8 cellular contexts compared by ENCODE assay signal in genomic region chr17:3893720-3894116, GRCh38. TPM values are rescaled to one million over a fixed set of nuclear protein-coding genes. Genes with fewer than 3 reads are reported as not detected.
A peak's percentile ranks its signal among the peaks of the same experiment; 100 is the strongest.
DNase-seq lines count a peak whose midpoint lies in the region; ATAC-seq and TF ChIP-seq lines count a peak whose summit lies in the region.

No MANE protein-coding gene starts in this region.

- peak overlapping the region; percentile 48; the same call in 1 of the 2 replicates for H3K23ac ChIP-seq in IMR-90 (ENCODE audit: low read depth, low read length)

- H3K9me1 ChIP-seq in IMR-90 (ENCODE audit: insufficient read depth, low read length), result peaks cover 31% of the 10 kb centered on the region

- peak overlapping the region; percentile 30; the same call in 1 of the 2 replicates for H2BK120ac ChIP-seq in IMR-90 (ENCODE audit: low read depth, low read length)

- H3K36me3 ChIP-seq in IMR-90 (ENCODE audit: control insufficient read depth, insufficient read depth, low read length), result no peaks in the 10 kb centered on the region

- H3K14ac ChIP-seq in IMR-90 (replicated peaks; ENCODE audit: low read depth, low read length), result no peak overlapping the region

- peak overlapping the region; percentile 99 for H2AFZ ChIP-seq in IMR-90 (replicated peaks; ENCODE audit: low read length, poor library complexity)

- H3K36me3 Mint-ChIP-seq in chondrocyte (ENCODE audit: low read depth), result no peaks in the 10 kb centered on the region
- H3K36me3 Mint-ChIP-seq in natural killer cell treated with Interleukin-12 subunit alpha and Interleukin-12 subunit beta and Interleukin-15 and Interleukin-18, amount 100 ng/mL, for 72 hours, result no peaks in the 10 kb centered on the region

- H3K4me3 ChIP-seq in AG04449 (ENCODE audit: low read depth, low read length) (peak overlapping the region; percentile 64), IMR-90 (ENCODE audit: insufficient read depth, low read depth, low read length) (no peak overlapping the region), foreskin fibroblast (ENCODE audit: low read depth in 1 of 2, low read length in 2 of 2) (peak overlapping the region in 1 of 2 donors; percentile 55)

- no peak overlapping the region for H3K18ac ChIP-seq in IMR-90 (ENCODE audit: low read depth, low read length)

- H2AK5ac ChIP-seq in IMR-90 (ENCODE audit: low read depth, low read length), result peak overlapping the region; percentile 15

- ATAC-seq in IMR-90 (ENCODE audit: low read depth) (no peak), GM18505 (IDR thresholded peaks at IDR 0.05; ENCODE audit: unreplicated experiment) (no peak), HG02610 (IDR thresholded peaks at IDR 0.05; ENCODE audit: unreplicated experiment) (no peak)
- no peak for ATAC-seq in natural killer cell treated with Interleukin-12 subunit alpha and Interleukin-12 subunit beta and Interleukin-15 and Interleukin-18, amount 100 ng/mL, for 72 hours

- no peaks in the 10 kb centered on the region for H3K27me3 Mint-ChIP-seq in chondrocyte (ENCODE audit: low read depth)
- no peaks in the 10 kb centered on the region for H3K27me3 Mint-ChIP-seq in natural killer cell treated with Interleukin-12 subunit alpha and Interleukin-12 subunit beta and Interleukin-15 and Interleukin-18, amount 100 ng/mL, for 72 hours

- H3K79me1 ChIP-seq in IMR-90 (ENCODE audit: low read depth in 1 of 2, low read length in 2 of 2), result peaks cover 8 to 34% of the 10 kb centered on the region in 2 experiments; a peak in 3 of 4 replicates

- peak overlapping the region; percentile 87 for H2BK5ac ChIP-seq in IMR-90 (ENCODE audit: low read depth, low read length, poor library complexity, severe bottlenecking)

- H3K4me3 Mint-ChIP-seq in chondrocyte (ENCODE audit: unreplicated experiment), result peak overlapping the region; percentile 57
- H3K4me3 Mint-ChIP-seq in natural killer cell treated with Interleukin-12 subunit alpha and Interleukin-12 subunit beta and Interleukin-15 and Interleukin-18, amount 100 ng/mL, for 72 hours, result peak overlapping the region; percentile 71

- POLR2A ChIA-PET in AG04449 (lab: Yijun Ruan, JAX), result no interaction called here
- POLR2A ChIA-PET in IMR-90 (lab: Charles Lee; ENCODE audit: unreplicated experiment), result interaction anchor here (0.5 kb wide), 1 partner anchor 9 kb away, joined by 3 read pairs; no protein-coding TSS in a partner anchor

- WGBS in IMR-90 (ENCODE audit: extremely low coverage in 2 of 2, insufficient read length in 1 of 2), 2 experiments, result 61% methylated on average over 4 of the region's 7 CpGs; no CpG with 5 or more reads in 1 of the 2 experiments

- dilution Hi-C loops in IMR-90 (cut with HindIII; ENCODE audit: low sequenced_read_pairs, unreplicated experiment), result no loop called here

- H2AK9ac ChIP-seq in IMR-90 (replicated peaks; ENCODE audit: low read depth, low read length, poor library complexity), result peak overlapping the region; percentile 65

- H3K56ac ChIP-seq in IMR-90 (ENCODE audit: extremely low read depth, insufficient read depth, low read length), result no peak overlapping the region

- H3K4me1 ChIP-seq in IMR-90 (ENCODE audit: control insufficient read depth, insufficient read depth, low read length), result peaks cover 34% of the 10 kb centered on the region

- 0 out of 2 replicates have a peak overlapping the region, but pooled peaks have one; percentile 48 for H2BK20ac ChIP-seq in IMR-90 (ENCODE audit: low read depth, low read length)

- peak overlapping the region; percentile 80 for H3K4ac ChIP-seq in IMR-90 (ENCODE audit: low read depth, low read length)

- CTCF ChIA-PET in AG04449 (lab: Yijun Ruan, JAX), result interaction anchor here (0.9 to 2.7 kb wide), 9 partner anchors 9 to 159 kb away, joined by 3 to 28 read pairs (median 4); partner anchors contain the start of genes NCBP3 and P2RX1
- CTCF ChIA-PET in IMR-90 (lab: Yijun Ruan, JAX), result no interaction called here

- H4K20me1 ChIP-seq in IMR-90 (ENCODE audit: insufficient read depth, low read length), result peaks cover 6% of the 10 kb centered on the region; the same call in 1 of the 2 replicates

- no peaks in the 10 kb centered on the region for H3K9me3 Mint-ChIP-seq in chondrocyte (ENCODE audit: low read depth)
- no peaks in the 10 kb centered on the region for H3K9me3 Mint-ChIP-seq in natural killer cell treated with Interleukin-12 subunit alpha and Interleukin-12 subunit beta and Interleukin-15 and Interleukin-18, amount 100 ng/mL, for 72 hours

- H3K4me1 Mint-ChIP-seq in chondrocyte (ENCODE audit: low read depth), result peaks cover 56% of the 10 kb centered on the region
- H3K4me1 Mint-ChIP-seq in natural killer cell treated with Interleukin-12 subunit alpha and Interleukin-12 subunit beta and Interleukin-15 and Interleukin-18, amount 100 ng/mL, for 72 hours (ENCODE audit: low read depth in 2 of 2), result peaks cover 16 to 26% of the 10 kb centered on the region in 2 donors

- peak overlapping the region; percentile 59 for H4K91ac ChIP-seq in IMR-90 (ENCODE audit: insufficient read depth, low read depth, low read length)

- peak overlapping the region; percentile 75 for H3K27ac Mint-ChIP-seq in chondrocyte (ENCODE audit: unreplicated experiment)
- H3K27ac Mint-ChIP-seq in natural killer cell treated with Interleukin-12 subunit alpha and Interleukin-12 subunit beta and Interleukin-15 and Interleukin-18, amount 100 ng/mL, for 72 hours, result peak overlapping the region; percentile 51 to 63

- BruUV-seq in IMR-90 (replicated peaks; lab: Mats Ljungman, UMichigan), result no TSS peak

- no peak for TF ChIP-seq CTCF in AG04449 (IDR thresholded peaks at IDR 0.05; ENCODE audit: insufficient read depth, low read length, missing control alignments)
- no peak for TF ChIP-seq CTCF in IMR-90 (conservative IDR thresholded peaks at IDR 0.05; ENCODE audit: low read depth, low read length)
- TF ChIP-seq CTCF in chondrocyte (IDR thresholded peaks at IDR 0.05), result no peak
- TF ChIP-seq CTCF in foreskin fibroblast (IDR thresholded peaks at IDR 0.05; ENCODE audit: low read depth, low read length), result no peak

- no peak overlapping the region; the same call in 1 of the 2 replicates for H3K4me2 ChIP-seq in IMR-90 (ENCODE audit: low read depth, low read length)

- TF ChIP-seq POLR2A in IMR-90 (IDR thresholded peaks at IDR 0.05; ENCODE audit: low read depth, low read length), result no peak
- TF ChIP-seq POLR2A in GM18505 (IDR thresholded peaks at IDR 0.05; ENCODE audit: borderline replicate concordance, extremely low read depth, insufficient read depth, insufficient read length), result no peak

- peak overlapping the region; percentile 85 to 88; a peak in 3 of 4 replicates for H4K8ac ChIP-seq in IMR-90 (ENCODE audit: low read depth in 2 of 2, low read length in 2 of 2)

- H3K27ac ChIP-seq in IMR-90 (ENCODE audit: insufficient read depth, low read length), result no peak overlapping the region

- no peak for TF ChIP-seq RAD21 in IMR-90 (IDR thresholded peaks at IDR 0.05; ENCODE audit: low read length)

- no peaks in the 10 kb centered on the region for H3K9me3 ChIP-seq in IMR-90 (ENCODE audit: control insufficient read depth, insufficient read depth, low read length)

- peak overlapping the region; percentile 45; the same call in 1 of the 2 replicates for H3K9ac ChIP-seq in IMR-90 (ENCODE audit: low read depth, low read length)

- no peaks in the 10 kb centered on the region for H3K27me3 ChIP-seq in IMR-90 (ENCODE audit: control insufficient read depth, insufficient read depth, low read length)

- DNase-seq in AG04449 (ENCODE audit: low read depth, low spot score) (no peak), IMR-90 (no peak), chondrocyte (ENCODE audit: low spot score) (no peak), foreskin fibroblast (no peak), GM03348 (ENCODE audit: low spot score) (no peak)
- DNase-seq in natural killer cell treated with Interleukin-12 subunit alpha and Interleukin-12 subunit beta and Interleukin-15 and Interleukin-18, amount 100 ng/mL, for 72 hours (ENCODE audit: low spot score), result no peak

- H4K5ac ChIP-seq in IMR-90 (ENCODE audit: low read depth, low read length), result peak overlapping the region; percentile 49; the same call in 1 of the 2 replicates

- intact Hi-C loops in IMR-90 (cut with micrococcal nuclease), result loop anchor here (2.0 kb wide), 1 partner anchor 47 kb away; the partner anchor contains the start of gene NCBP3

- no peak overlapping the region for H2BK15ac ChIP-seq in IMR-90 (ENCODE audit: low read depth, low read length)

- in situ Hi-C loops in IMR-90 (cut with MboI; ENCODE audit: low sequenced_read_pairs), result no loop called here

TF ChIP-seq in IMR-90, 13 proteins besides CTCF, POLR2A, EP300 and RAD21 (continues in another document):
- TF ChIP-seq NFE2L2 (IDR thresholded peaks at IDR 0.05; ENCODE audit: low read depth, low read length), result no peak
- TF ChIP-seq CEBPB (IDR thresholded peaks at IDR 0.05; ENCODE audit: low read depth, low read length), result no peak
- TF ChIP-seq CHD1 (IDR thresholded peaks at IDR 0.05; ENCODE audit: low read depth, low read length), result no peak
- no peak for TF ChIP-seq RFX5 (IDR thresholded peaks at IDR 0.05; ENCODE audit: low read depth, low read length)
- TF ChIP-seq BHLHE40 (IDR thresholded peaks at IDR 0.05; ENCODE audit: low read depth, low read length), result no peak
- no peak for TF ChIP-seq FOS (IDR thresholded peaks at IDR 0.05; ENCODE audit: low read depth, low read length)
- no peak for TF ChIP-seq SMC3 (IDR thresholded peaks at IDR 0.05; ENCODE audit: low read depth, low read length)
- TF ChIP-seq RCOR1 (IDR thresholded peaks at IDR 0.05; ENCODE audit: insufficient replicate concordance, low read length), result no peak

RNA-seq across cellular contexts. Expression of gene CAMKK1, which starts 0.9 kb away (rescaled TPM):
- total RNA-seq in IMR-90 (2012; rRNA removed), result 4.1 and 4.2 TPM in 2 replicates
- 7.7 and 8.2 TPM in 2 replicates for polyA plus RNA-seq in IMR-90 (2012; rRNA removed)
- 4.6 and 6.1 TPM in 2 replicates for polyA plus RNA-seq in IMR-90 (2012; cell fraction: cytosol; rRNA removed)
- polyA plus RNA-seq in IMR-90 (2012; cell fraction: nucleus; rRNA removed; ENCODE audit: low replicate concordance), result 18.8 and 32.0 TPM in 2 replicates
- 5.0 to 8.0 TPM (median 5.1 TPM) in 3 replicates for total RNA-seq in chondrocyte
- 1 to 10 TPM; 1.5 to 3.3 TPM for total RNA-seq in natural killer cell treated with Interleukin-12 subunit alpha and Interleukin-12 subunit beta and Interleukin-15 and Interleukin-18, amount 100 ng/mL, for 72 hours

RNA-seq across cellular contexts. Expression of gene P2RX1, which starts 22.5 kb away (rescaled TPM):
- total RNA-seq in IMR-90 (2012; rRNA removed) (not detected in 2 replicates), chondrocyte (not detected in 3 replicates)
- not detected in 2 replicates for polyA plus RNA-seq in IMR-90 (2012; rRNA removed)
- polyA plus RNA-seq in IMR-90 (2012; cell fraction: cytosol; rRNA removed), result not detected in 2 replicates
- polyA plus RNA-seq in IMR-90 (2012; cell fraction: nucleus; rRNA removed; ENCODE audit: low replicate concordance), result 0.09 and 0.10 TPM in 2 replicates
- 1 to 10 TPM; 3.9 TPM for total RNA-seq in natural killer cell treated with Interleukin-12 subunit alpha and Interleukin-12 subunit beta and Interleukin-15 and Interleukin-18, amount 100 ng/mL, for 72 hours

RNA-seq across cellular contexts. Expression of gene NCBP3, which starts 47.7 kb away (rescaled TPM):
- total RNA-seq in IMR-90 (2012; rRNA removed) (10.8 and 15.6 TPM in 2 replicates), chondrocyte (31.3 to 34.8 TPM (median 33.7 TPM) in 3 replicates)
- 13.5 and 21.0 TPM in 2 replicates for polyA plus RNA-seq in IMR-90 (2012; rRNA removed)
- polyA plus RNA-seq in IMR-90 (2012; cell fraction: cytosol; rRNA removed), result 2.5 and 4.0 TPM in 2 replicates
- 10.1 and 46.4 TPM in 2 replicates for polyA plus RNA-seq in IMR-90 (2012; cell fraction: nucleus; rRNA removed; ENCODE audit: low replicate concordance)
- 10 to 100 TPM; 52.4 to 71.9 TPM for total RNA-seq in natural killer cell treated with Interleukin-12 subunit alpha and Interleukin-12 subunit beta and Interleukin-15 and Interleukin-18, amount 100 ng/mL, for 72 hours
